ENCODE assay signal across 9 cellular contexts in the genomic region with DNA sequence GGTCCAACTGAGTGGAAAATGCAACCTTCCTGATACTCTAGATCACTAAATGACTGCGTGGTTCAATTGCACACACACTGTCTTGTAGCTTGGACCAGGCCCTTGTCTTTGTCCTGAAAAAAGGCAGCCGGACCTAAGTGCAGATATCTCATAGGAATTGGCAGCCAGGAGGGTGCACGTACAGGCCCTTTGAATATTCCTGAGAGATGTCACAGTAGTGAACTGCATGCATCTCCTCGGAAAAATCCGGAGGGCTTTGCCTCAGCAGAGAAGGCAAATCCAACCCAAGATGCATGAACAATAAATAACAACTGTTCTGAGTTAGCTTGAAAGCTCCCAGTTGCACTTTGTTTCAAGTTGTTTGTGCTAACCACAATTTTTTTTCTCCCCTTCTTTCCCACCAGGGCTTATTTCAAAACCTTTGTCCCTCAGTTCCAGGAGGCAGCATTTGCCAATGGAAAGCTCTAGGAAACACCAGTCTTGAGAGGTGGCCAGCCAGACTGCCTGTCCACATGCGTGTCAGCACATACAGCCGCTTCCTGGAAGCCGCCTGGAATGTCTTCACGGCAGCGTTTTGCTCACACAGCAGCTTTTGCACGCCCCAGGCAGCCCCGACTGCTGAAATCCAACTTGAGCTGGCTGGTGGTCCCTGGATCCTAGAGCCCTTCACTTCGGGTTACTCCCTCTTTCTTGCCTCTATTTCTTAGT. TPM values are rescaled to one million over a fixed set of nuclear protein-coding genes. Genes with fewer than 3 reads are reported as not detected.
DNase-seq lines count a peak whose midpoint lies in the region; ATAC-seq and TF ChIP-seq lines count a peak whose summit lies in the region.
"Had no signal": no experiment of that assay in that cellular context is flagged by ENCODE, and none has a peak within 500 bp of the region (broad histone marks: within the 10 kb centered on the region; RNA-seq: fewer than 3 reads in every experiment).

No MANE protein-coding gene starts in this region.

- no peaks in the 10 kb centered on the region for H3K27me3 ChIP-seq in trophoblast cell (ENCODE audit: insufficient read depth, low read length)

- no peaks in the 10 kb centered on the region for H3K9me3 ChIP-seq in SK-N-MC (ENCODE audit: low read depth, low read length)
- no peaks in the 10 kb centered on the region for H3K9me3 ChIP-seq in trophoblast cell (ENCODE audit: insufficient read depth, low read depth, low read length)

- TF ChIP-seq CTCF in fibroblast of villous mesenchyme (IDR thresholded peaks at IDR 0.05; ENCODE audit: insufficient read depth, low read depth, low read length), result no peak

- peak overlapping the region; percentile 34 for H4K8ac ChIP-seq in trophoblast cell (ENCODE audit: low read depth, low read length)

- WGBS in trophoblast cell (ENCODE audit: extremely low coverage, insufficient coverage, insufficient read length), result no CpG with 5 or more reads among the region's 13 CpGs

- peak overlapping the region; percentile 26 for H2AK5ac ChIP-seq in trophoblast cell (ENCODE audit: low read length)

- no peaks in the 10 kb centered on the region for H3K79me2 ChIP-seq in trophoblast cell (ENCODE audit: control insufficient read depth, insufficient read depth, low read length, poor library complexity)

- H3K27me3 Mint-ChIP-seq in T-helper 2 cell treated with Interferon-gamma antibody and Interleukin-4, amounts not matched to agents 5 μg/mL and 100 μg/mL, for 36 hours (ENCODE audit: low read depth), result no peaks in the 10 kb centered on the region
- H3K27me3 Mint-ChIP-seq in activated T-helper 2 cell treated with anti-CD3 and anti-CD28 coated beads, Interferon-gamma antibody, Interleukin-2, Interleukin-4, amounts not matched to agents 10 μg/mL and 5 μg/mL and 100 μg/mL, durations not matched to agents 14 hours and 24 hours and 36 hours (ENCODE audit: low read depth), result no peaks in the 10 kb centered on the region
- H3K27me3 Mint-ChIP-seq: dendritic cell treated with granulocyte-macrophage colony-stimulating factor and Interleukin-4, amounts not matched to agents 40 ng/mL and 50 ng/mL, for 4 days had no signal

- H3K9me3 Mint-ChIP-seq in T-helper 2 cell treated with Interferon-gamma antibody and Interleukin-4, amounts not matched to agents 5 μg/mL and 100 μg/mL, for 36 hours, result no peaks in the 10 kb centered on the region
- no peaks in the 10 kb centered on the region for H3K9me3 Mint-ChIP-seq in activated T-helper 2 cell treated with anti-CD3 and anti-CD28 coated beads, Interferon-gamma antibody, Interleukin-2, Interleukin-4, amounts not matched to agents 10 μg/mL and 5 μg/mL and 100 μg/mL, durations not matched to agents 14 hours and 24 hours and 36 hours
- H3K9me3 Mint-ChIP-seq: dendritic cell treated with granulocyte-macrophage colony-stimulating factor and Interleukin-4, amounts not matched to agents 40 ng/mL and 50 ng/mL, for 4 days had no signal

- peaks cover 27 to 31% of the 10 kb centered on the region in 2 experiments for H3K4me1 ChIP-seq in trophoblast cell (ENCODE audit: control insufficient read depth in 1 of 2, insufficient read depth in 2 of 2, low read length in 2 of 2)

- no peak overlapping the region for H3K4ac ChIP-seq in trophoblast cell (ENCODE audit: low read depth, low read length)

- H3K36me3 Mint-ChIP-seq in T-helper 2 cell treated with Interferon-gamma antibody and Interleukin-4, amounts not matched to agents 5 μg/mL and 100 μg/mL, for 36 hours (ENCODE audit: low read depth), result peaks cover 6% of the 10 kb centered on the region
- H3K36me3 Mint-ChIP-seq in activated T-helper 2 cell treated with anti-CD3 and anti-CD28 coated beads, Interferon-gamma antibody, Interleukin-2, Interleukin-4, amounts not matched to agents 10 μg/mL and 5 μg/mL and 100 μg/mL, durations not matched to agents 14 hours and 24 hours and 36 hours (ENCODE audit: low read depth), result no peaks in the 10 kb centered on the region

- peak overlapping the region; percentile 61 for H2BK12ac ChIP-seq in trophoblast cell (ENCODE audit: low read length)

- peaks cover 2% of the 10 kb centered on the region for H3K4me1 Mint-ChIP-seq in T-helper 2 cell treated with Interferon-gamma antibody and Interleukin-4, amounts not matched to agents 5 μg/mL and 100 μg/mL, for 36 hours (ENCODE audit: low read depth)
- H3K4me1 Mint-ChIP-seq in activated T-helper 2 cell treated with anti-CD3 and anti-CD28 coated beads, Interferon-gamma antibody, Interleukin-2, Interleukin-4, amounts not matched to agents 10 μg/mL and 5 μg/mL and 100 μg/mL, durations not matched to agents 14 hours and 24 hours and 36 hours (ENCODE audit: low read depth), result no peaks in the 10 kb centered on the region

- peak; percentile 84 for DNase-seq in AG08396 (ENCODE audit: low spot score)
- DNase-seq in SK-N-MC (ENCODE audit: low read depth, low spot score), result peak; percentile 65
- peak; percentile 95 for DNase-seq in fibroblast of villous mesenchyme (ENCODE audit: low read depth)
- peak; percentile 61 to 67 for DNase-seq in trophoblast cell
- DNase-seq in NCI-H1436 treated with DMSO at 0.1 percent for 48 hours (lab: John Stamatoyannopoulos, UW), result no peak
- DNase-seq in T-helper 2 cell treated with Interferon-gamma antibody and Interleukin-4, amounts not matched to agents 5 μg/mL and 100 μg/mL, for 36 hours (ENCODE audit: low spot score), result no peak
- DNase-seq in activated T-helper 2 cell treated with anti-CD3 and anti-CD28 coated beads, Interferon-gamma antibody, Interleukin-2, Interleukin-4, amounts not matched to agents 10 μg/mL and 5 μg/mL and 100 μg/mL, durations not matched to agents 14 hours and 24 hours and 36 hours (ENCODE audit: low spot score), result no peak

- no peak overlapping the region for H3K18ac ChIP-seq in trophoblast cell (ENCODE audit: low read length)

- no peak overlapping the region for H3K27ac Mint-ChIP-seq in T-helper 2 cell treated with Interferon-gamma antibody and Interleukin-4, amounts not matched to agents 5 μg/mL and 100 μg/mL, for 36 hours
- H3K27ac Mint-ChIP-seq in activated T-helper 2 cell treated with anti-CD3 and anti-CD28 coated beads, Interferon-gamma antibody, Interleukin-2, Interleukin-4, amounts not matched to agents 10 μg/mL and 5 μg/mL and 100 μg/mL, durations not matched to agents 14 hours and 24 hours and 36 hours, result no peak overlapping the region

- H2BK5ac ChIP-seq in trophoblast cell (ENCODE audit: low read depth, low read length, poor library complexity), result peak overlapping the region; percentile 73

- peak overlapping the region; percentile 56 for H2AFZ ChIP-seq in trophoblast cell (ENCODE audit: insufficient read depth, low read length, poor library complexity)

- H3K36me3 ChIP-seq in SK-N-MC (ENCODE audit: insufficient read depth, low read length) (no peaks in the 10 kb centered on the region), trophoblast cell (ENCODE audit: control insufficient read depth in 1 of 2, insufficient read depth in 2 of 2, low read length in 2 of 2) (no peaks in the 10 kb centered on the region)

- no peak overlapping the region for H4K12ac ChIP-seq in trophoblast cell (ENCODE audit: low read depth, low read length)

- H3K79me1 ChIP-seq in trophoblast cell (ENCODE audit: low read length), result peaks cover 20% of the 10 kb centered on the region

- H3K4me3 ChIP-seq in SK-N-MC (peak overlapping the region; percentile 63), fibroblast of villous mesenchyme (ENCODE audit: low read depth, low read length) (no peak overlapping the region), trophoblast cell (ENCODE audit: low read depth, low read length) (no peak overlapping the region)

- ATAC-seq in GM19023 (IDR thresholded peaks at IDR 0.05; ENCODE audit: unreplicated experiment), result no peak

- peak overlapping the region; percentile 95 for H3K27ac ChIP-seq in SK-N-MC
- peak overlapping the region; percentile 79 for H3K27ac ChIP-seq in trophoblast cell (ENCODE audit: low read depth, low read length)

- peak overlapping the region; percentile 80 for H4K91ac ChIP-seq in trophoblast cell (ENCODE audit: low read depth, low read length)

- H3K23ac ChIP-seq in trophoblast cell (ENCODE audit: low read length), result no peak overlapping the region

- H3K9ac ChIP-seq in SK-N-MC (ENCODE audit: insufficient read length) (peak overlapping the region; percentile 27), trophoblast cell (ENCODE audit: low read length) (no peak overlapping the region)

- peak overlapping the region; percentile 82 for H2BK120ac ChIP-seq in trophoblast cell (ENCODE audit: insufficient read depth, low read length, poor library complexity)

- intact Hi-C loops in activated T-helper 2 cell treated with anti-CD3 and anti-CD28 coated beads, Interferon-gamma antibody, Interleukin-2, Interleukin-4, amounts not matched to agents 10 μg/mL and 5 μg/mL and 100 μg/mL, durations not matched to agents 14 hours and 24 hours and 36 hours (cut with micrococcal nuclease), result no loop called here

- no peak overlapping the region for H3K4me3 Mint-ChIP-seq in T-helper 2 cell treated with Interferon-gamma antibody and Interleukin-4, amounts not matched to agents 5 μg/mL and 100 μg/mL, for 36 hours
- H3K4me3 Mint-ChIP-seq in activated T-helper 2 cell treated with anti-CD3 and anti-CD28 coated beads, Interferon-gamma antibody, Interleukin-2, Interleukin-4, amounts not matched to agents 10 μg/mL and 5 μg/mL and 100 μg/mL, durations not matched to agents 14 hours and 24 hours and 36 hours (ENCODE audit: low read depth), result no peak overlapping the region
- H3K4me3 Mint-ChIP-seq: dendritic cell treated with granulocyte-macrophage colony-stimulating factor and Interleukin-4, amounts not matched to agents 40 ng/mL and 50 ng/mL, for 4 days had no signal

- H3K14ac ChIP-seq in trophoblast cell (ENCODE audit: low read length), result peak overlapping the region; percentile 22

- peak overlapping the region; percentile 6 for H3K4me2 ChIP-seq in trophoblast cell (ENCODE audit: low read length)

RNA-seq across cellular contexts. Expression of a gene that starts 54.5 kb away (rescaled TPM):
- 42.5 and 81.6 TPM in 2 replicates for total RNA-seq in fibroblast of villous mesenchyme
- polyA plus RNA-seq in trophoblast cell (2013), result 25.9 and 27.5 TPM in 2 replicates
- 146 and 156 TPM in 2 replicates for total RNA-seq in activated T-helper 2 cell treated with anti-CD3 and anti-CD28 coated beads, Interferon-gamma antibody, Interleukin-2, Interleukin-4, amounts not matched to agents 10 μg/mL and 5 μg/mL and 100 μg/mL, durations not matched to agents 14 hours and 24 hours and 36 hours

Comparison
In these comparisons a context has a peak if more than half of its experiments do, and no peak if none do; other contexts are left out.
1. DNase-seq: peak in AG08396 (single experiment), SK-N-MC (single experiment), fibroblast of villous mesenchyme (single experiment) and trophoblast cell (2 of 2); none in NCI-H1436 treated with DMSO at 0.1 percent for 48 hours (single experiment), T-helper 2 cell treated with Interferon-gamma antibody and Interleukin-4, amounts not matched to agents 5 μg/mL and 100 μg/mL, for 36 hours (single experiment) and activated T-helper 2 cell treated with anti-CD3 and anti-CD28 coated beads, Interferon-gamma antibody, Interleukin-2, Interleukin-4, amounts not matched to agents 10 μg/mL and 5 μg/mL and 100 μg/mL, durations not matched to agents 14 hours and 24 hours and 36 hours (single experiment).